In the genomic region with DNA sequence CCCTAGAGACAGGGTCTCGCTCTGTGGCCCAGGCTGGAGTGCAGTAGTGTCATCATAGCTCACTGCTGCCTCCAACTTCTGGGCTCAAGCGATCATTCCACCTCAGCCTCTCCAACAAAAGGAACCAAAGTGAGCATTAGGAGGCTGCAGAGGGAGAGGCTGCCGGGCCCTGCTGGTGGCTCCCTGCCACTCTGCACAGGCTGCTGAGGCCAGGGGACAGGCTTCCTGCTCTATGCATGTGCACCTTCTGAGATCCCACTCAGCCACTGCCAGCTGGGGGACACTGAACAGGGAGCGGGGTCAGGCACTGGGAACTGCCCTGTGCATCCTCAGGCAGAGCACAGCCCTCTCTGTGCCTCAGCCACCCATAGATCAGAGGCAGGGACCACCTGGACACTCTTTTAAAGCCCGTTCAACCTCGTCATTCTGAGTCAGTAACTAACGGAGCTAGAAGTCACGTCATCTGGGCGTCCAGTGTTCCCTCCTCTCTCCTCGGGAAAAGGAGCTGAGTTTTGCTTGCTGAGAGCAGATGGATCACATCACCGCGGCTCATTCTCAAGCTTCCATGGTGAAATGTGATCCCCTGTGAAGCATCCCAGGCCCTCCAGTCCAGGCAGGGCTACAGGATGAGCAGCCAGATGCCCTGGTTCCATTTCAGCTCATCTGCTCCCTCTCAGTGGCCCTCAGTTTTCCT, we compare ENCODE assay signal across 1 cellular context.
TF ChIP-seq lines count a peak whose summit lies in the region.

No MANE protein-coding gene starts in this region.

TF ChIP-seq in H1, 55 proteins besides CTCF, POLR2A, EP300 and RAD21 (continued from another document):
- TF ChIP-seq POU5F1 (IDR thresholded peaks at IDR 0.05; ENCODE audit: low read depth, low read length) (no peak), CREB1 (IDR thresholded peaks at IDR 0.05) (no peak), RBBP5 (IDR thresholded peaks at IDR 0.05; ENCODE audit: borderline replicate concordance, low read depth, low read length) (no peak), ASH2L (IDR thresholded peaks at IDR 0.05; ENCODE audit: low read length) (no peak), GTF2F1 (IDR thresholded peaks at IDR 0.05; ENCODE audit: borderline replicate concordance, low read depth, low read length) (no peak), NANOG (IDR thresholded peaks at IDR 0.05; ENCODE audit: insufficient read depth, low read depth, low read length, poor library complexity, severe bottlenecking) (no peak), RNF2 (IDR thresholded peaks at IDR 0.05; ENCODE audit: borderline replicate concordance, low read depth, low read length, missing control alignments, poor library complexity, severe bottlenecking) (no peak), SP2 (IDR thresholded peaks at IDR 0.05; ENCODE audit: low read length) (no peak), POLR2AphosphoS5 (IDR thresholded peaks at IDR 0.05; ENCODE audit: low read depth, low read length) (no peak), CHD1 (IDR thresholded peaks at IDR 0.05; ENCODE audit: low read depth, low read length) (no peak), ZNF274 (IDR thresholded peaks at IDR 0.05; ENCODE audit: borderline replicate concordance, extremely low read depth, low read length) (no peak), JUND (IDR thresholded peaks at IDR 0.05; ENCODE audit: low read length) (no peak)
- TF ChIP-seq, protein P1, sequence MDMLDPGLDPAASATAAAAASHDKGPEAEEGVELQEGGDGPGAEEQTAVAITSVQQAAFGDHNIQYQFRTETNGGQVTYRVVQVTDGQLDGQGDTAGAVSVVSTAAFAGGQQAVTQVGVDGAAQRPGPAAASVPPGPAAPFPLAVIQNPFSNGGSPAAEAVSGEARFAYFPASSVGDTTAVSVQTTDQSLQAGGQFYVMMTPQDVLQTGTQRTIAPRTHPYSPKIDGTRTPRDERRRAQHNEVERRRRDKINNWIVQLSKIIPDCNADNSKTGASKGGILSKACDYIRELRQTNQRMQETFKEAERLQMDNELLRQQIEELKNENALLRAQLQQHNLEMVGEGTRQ (IDR thresholded peaks at IDR 0.05; ENCODE audit: low read length), result no peak
